Comparison of ENCODE assay signal across 15 cellular contexts in genomic region chr22:35191412-35191811, GRCh38.
A peak's percentile ranks its signal among the peaks of the same experiment; 100 is the strongest.
DNase-seq lines count a peak whose midpoint lies in the region; ATAC-seq and TF ChIP-seq lines count a peak whose summit lies in the region.
"Had no signal": no experiment of that assay in that cellular context is flagged by ENCODE, and none has a peak within 500 bp of the region (broad histone marks: within the 10 kb centered on the region; RNA-seq: fewer than 3 reads in every experiment).

No MANE protein-coding gene starts in this region.

- no peak overlapping the region for H3K27ac Mint-ChIP-seq in HFFc6
- H3K27ac Mint-ChIP-seq: activated T-helper 17 cell treated with anti-CD3 and anti-CD28 coated beads, Interleukin-2, amount 50 U/mL, for 72 hours; T-helper 2 cell treated with Interferon-gamma antibody and Interleukin-4, amounts not matched to agents 5 μg/mL and 100 μg/mL, for 36 hours had no signal

- H3K27me3 ChIP-seq in SJSA1 (replicated peaks) = no peaks in the 10 kb centered on the region
- H3K27me3 ChIP-seq: body of pancreas, testis had no signal

- peak; percentile 23 for DNase-seq in HFFc6
- peak; percentile 44 to 50 for DNase-seq in SJSA1 (ENCODE audit: low read depth in 1 of 2, low spot score in 2 of 2)
- peak; percentile 19 for DNase-seq in fibroblast of peridontal ligament (ENCODE audit: extremely low read depth)
- DNase-seq in stromal cell of bone marrow (ENCODE audit: low read depth) = peak; percentile 26
- DNase-seq in nucleus accumbens (lab: John Stamatoyannopoulos, UW) = no peak
- no peak for DNase-seq in cerebellar cortex (ENCODE audit: low spot score)
- DNase-seq: Caco-2, hypothalamus, NCI-H446, testis had no signal

- TF ChIP-seq CTCF in HFFc6 (IDR thresholded peaks at IDR 0.05) = no peak

- peaks cover 5% of the 10 kb centered on the region; the same call in 1 of the 2 replicates for H3K9me3 ChIP-seq in SJSA1 (replicated peaks)
- H3K9me3 ChIP-seq: testis had no signal

- H3K9me3 Mint-ChIP-seq in HFFc6 = peaks cover 4% of the 10 kb centered on the region; the same call in 1 of the 2 replicates
- H3K9me3 Mint-ChIP-seq: activated T-helper 17 cell treated with anti-CD3 and anti-CD28 coated beads, Interleukin-2, amount 50 U/mL, for 72 hours had no signal

- H3K36me3 Mint-ChIP-seq in HFFc6 (ENCODE audit: low read depth) = no peaks in the 10 kb centered on the region

- no peak overlapping the region for H3K4me3 ChIP-seq in SJSA1
- H3K4me3 ChIP-seq: body of pancreas, lung, testis had no signal

- ATAC-seq in GM21390 (IDR thresholded peaks at IDR 0.05; ENCODE audit: unreplicated experiment) = no peak
- ATAC-seq: activated T-helper 17 cell treated with anti-CD3 and anti-CD28 coated beads, Interleukin-2, amount 50 U/mL, for 72 hours; body of pancreas had no signal

- H3K4me3 Mint-ChIP-seq in HFFc6 = no peak overlapping the region
- H3K4me3 Mint-ChIP-seq: activated T-helper 17 cell treated with anti-CD3 and anti-CD28 coated beads, Interleukin-2, amount 50 U/mL, for 72 hours; T-helper 2 cell treated with Interferon-gamma antibody and Interleukin-4, amounts not matched to agents 5 μg/mL and 100 μg/mL, for 36 hours had no signal

- no peaks in the 10 kb centered on the region for H3K36me3 ChIP-seq in SJSA1

- H3K4me1 Mint-ChIP-seq in HFFc6 (ENCODE audit: low read depth) = peaks cover 18% of the 10 kb centered on the region
- H3K4me1 Mint-ChIP-seq: activated T-helper 17 cell treated with anti-CD3 and anti-CD28 coated beads, Interleukin-2, amount 50 U/mL, for 72 hours had no signal

- peaks cover 17% of the 10 kb centered on the region for H3K4me1 ChIP-seq in SJSA1 (replicated peaks)
- H3K4me1 ChIP-seq: body of pancreas, Caco-2, testis had no signal

- H3K27me3 Mint-ChIP-seq in HFFc6 (ENCODE audit: insufficient read depth) = no peaks in the 10 kb centered on the region; the same call in 1 of the 2 replicates

- H3K27ac ChIP-seq in SJSA1 = no peak overlapping the region
- H3K27ac ChIP-seq: body of pancreas, testis had no signal

Comparison
In these comparisons a context has a peak if more than half of its experiments do, and no peak if none do; other contexts are left out.
1. DNase-seq: peak in HFFc6 (single experiment), SJSA1 (2 of 2), fibroblast of peridontal ligament (single experiment) and stromal cell of bone marrow (single experiment); none in nucleus accumbens (0 of 56) and cerebellar cortex (single experiment).